In the genomic region with DNA sequence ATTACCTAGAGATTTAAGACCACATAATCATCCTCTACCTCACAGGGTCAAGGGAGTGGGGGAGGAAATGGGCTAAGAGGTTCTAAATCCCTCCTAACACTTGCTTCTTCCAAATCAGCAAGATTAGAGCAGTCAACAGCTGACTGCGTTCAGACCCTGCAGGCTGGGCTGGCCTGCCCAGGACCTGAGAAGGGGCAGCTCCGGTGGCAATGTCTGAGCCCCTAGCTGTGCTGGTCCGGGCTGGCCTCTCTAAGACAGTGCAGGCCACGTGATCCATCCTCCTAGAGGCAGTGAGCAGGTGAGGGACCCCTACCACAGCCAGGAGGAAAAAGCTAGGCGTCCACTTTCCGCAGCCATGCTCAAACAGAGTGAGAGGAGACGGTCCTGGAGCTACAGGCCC, we compare ENCODE assay signal across 27 cellular contexts. TPM values are rescaled to one million over a fixed set of nuclear protein-coding genes. Genes with fewer than 3 reads are reported as not detected.
"Had no signal": no experiment of that assay in that cellular context is flagged by ENCODE, and none has a peak within 500 bp of the region (broad histone marks: within the 10 kb centered on the region; RNA-seq: fewer than 3 reads in every experiment).

A gene (plus strand): TSS at position 126 of the 400 bp plus-strand sequence. CDS start 230 bp downstream, at position 356.

- H3K9me3 ChIP-seq: mucosa of descending colon, thoracic aorta, transverse colon, uterus had no signal

- H3K36me3 Mint-ChIP-seq: natural killer cell had no signal

- H3K27me3 Mint-ChIP-seq: dendritic cell treated with granulocyte-macrophage colony-stimulating factor and Interleukin-4, amounts not matched to agents 40 ng/mL and 50 ng/mL, for 4 days; effector memory CD8-positive, alpha-beta T cell; stimulated activated naive B cell treated with anti-CD40 and anti-IgM and Interleukin-4, amounts not matched to agents 10 μg/mL and 1 μg/mL and 100 μg/mL, for 72 hours; stimulated activated naive CD8-positive, alpha-beta T cell treated with anti-CD3 and anti-CD28 coated beads, Interleukin-15, amount 100 ng/mL, for 72 hours had no signal

- H3K27ac ChIP-seq: heart right ventricle, spleen, thoracic aorta, transverse colon, uterus had no signal

- H3K36me3 ChIP-seq: heart right ventricle, thoracic aorta, transverse colon, uterus had no signal

- DNase-seq: cerebellar nuclear complex; effector memory CD8-positive, alpha-beta T cell; heart right ventricle; hypothalamus; islet precursor cell; mammary epithelial cell; mucosa of descending colon; natural killer cell; spleen; stimulated activated CD4-positive, alpha-beta T cell treated with anti-CD3 and anti-CD28 coated beads, Interleukin-15, amount 100 ng/mL, for 24 hours; stimulated activated CD4-positive, alpha-beta T cell treated with anti-CD3 and anti-CD28 coated beads, Interleukin-1b, Interleukin-23, amount 100 ng/mL, for 48 hours; stimulated activated CD4-positive, alpha-beta T cell treated with anti-CD3 and anti-CD28 coated beads, Interleukin-4, amount 100 ng/mL, for 24 hours; stimulated activated naive B cell treated with anti-CD40 and anti-IgM and Interleukin-4, amounts not matched to agents 10 μg/mL and 1 μg/mL and 100 μg/mL, for 72 hours; stimulated activated naive CD8-positive, alpha-beta T cell treated with anti-CD3 and anti-CD28 coated beads, Interleukin-15, amount 100 ng/mL, for 72 hours; transverse colon; uterus had no signal

- H3K27ac Mint-ChIP-seq: dendritic cell treated with granulocyte-macrophage colony-stimulating factor and Interleukin-4, amounts not matched to agents 40 ng/mL and 50 ng/mL, for 4 days; effector memory CD8-positive, alpha-beta T cell; natural killer cell; stimulated activated naive B cell treated with anti-CD40 and anti-IgM and Interleukin-4, amounts not matched to agents 10 μg/mL and 1 μg/mL and 100 μg/mL, for 72 hours; stimulated activated naive CD8-positive, alpha-beta T cell treated with anti-CD3 and anti-CD28 coated beads, Interleukin-15, amount 100 ng/mL, for 72 hours had no signal

- H3K4me1 Mint-ChIP-seq: natural killer cell; stimulated activated naive CD8-positive, alpha-beta T cell treated with anti-CD3 and anti-CD28 coated beads, Interleukin-15, amount 100 ng/mL, for 72 hours had no signal

- H3K9me3 Mint-ChIP-seq: natural killer cell had no signal

- H3K4me1 ChIP-seq: heart right ventricle, spleen, transverse colon, uterus had no signal

- H3K27me3 ChIP-seq: heart right ventricle, spleen, transverse colon, uterus had no signal

- H3K4me3 Mint-ChIP-seq: dendritic cell treated with granulocyte-macrophage colony-stimulating factor and Interleukin-4, amounts not matched to agents 40 ng/mL and 50 ng/mL, for 4 days; effector memory CD8-positive, alpha-beta T cell; natural killer cell; stimulated activated naive B cell treated with anti-CD40 and anti-IgM and Interleukin-4, amounts not matched to agents 10 μg/mL and 1 μg/mL and 100 μg/mL, for 72 hours; stimulated activated naive CD8-positive, alpha-beta T cell treated with anti-CD3 and anti-CD28 coated beads, Interleukin-15, amount 100 ng/mL, for 72 hours had no signal

- ATAC-seq: effector memory CD8-positive, alpha-beta T cell; left lobe of liver; mucosa of descending colon; sciatic nerve; stimulated activated naive B cell treated with anti-CD40 and anti-IgM and Interleukin-4, amounts not matched to agents 10 μg/mL and 1 μg/mL and 100 μg/mL, for 72 hours; stimulated activated naive CD8-positive, alpha-beta T cell treated with anti-CD3 and anti-CD28 coated beads, Interleukin-15, amount 100 ng/mL, for 72 hours had no signal

- H3K4me3 ChIP-seq: heart right ventricle, mucosa of descending colon, spleen, thoracic aorta, transverse colon, uterus had no signal

RNA-seq across cellular contexts. Expression of the gene that starts here (rescaled TPM):
- total RNA-seq: epithelial cell of proximal tubule, frontal cortex, heart right ventricle, left lobe of liver, lower leg skin, mammary epithelial cell, mucosa of descending colon, natural killer cell, osteocyte, pulmonary artery endothelial cell, sciatic nerve, skeletal muscle tissue, spleen, subcutaneous adipose tissue, thoracic aorta, transverse colon, uterus had no signal
- polyA plus RNA-seq: heart right ventricle, mammary epithelial cell, spleen had no signal
